8 cellular contexts compared by ENCODE assay signal in genomic region chr15:62482715-62483429, GRCh38.
A peak's percentile ranks its signal among the peaks of the same experiment; 100 is the strongest.
DNase-seq lines count a peak whose midpoint lies in the region; ATAC-seq and TF ChIP-seq lines count a peak whose summit lies in the region.

No MANE protein-coding gene starts in this region.

- no peaks in the 10 kb centered on the region for H3K36me3 Mint-ChIP-seq in T-cell

- H3K4me1 Mint-ChIP-seq in T-cell, result no peaks in the 10 kb centered on the region

- CTCF ChIA-PET in T-cell (lab: Charles Lee), result no interaction called here

- H3K27ac Mint-ChIP-seq in T-cell, result no peak overlapping the region

- no peaks in the 10 kb centered on the region for H3K9me3 Mint-ChIP-seq in T-cell

- peaks cover 4 to 10% of the 10 kb centered on the region in 2 donors for H3K27me3 Mint-ChIP-seq in T-cell

- H3K4me3 ChIP-seq in choroid plexus epithelial cell (ENCODE audit: low read depth, low read length), result no peak overlapping the region

- H3K4me3 Mint-ChIP-seq in T-cell, result no peak overlapping the region

- peak; percentile 51 for TF ChIP-seq CTCF in choroid plexus epithelial cell (conservative IDR thresholded peaks at IDR 0.05; ENCODE audit: low read depth, low read length)

- POLR2A ChIA-PET in T-cell (lab: Charles Lee), result no interaction called here

- ATAC-seq in GM21619 (IDR thresholded peaks at IDR 0.05; ENCODE audit: unreplicated experiment), result peak; percentile 77
- no peak for ATAC-seq in T-cell (replicated peaks in 1 of 4)
- no peak for ATAC-seq in HG03025 (IDR thresholded peaks at IDR 0.05; ENCODE audit: low FRiP score, unreplicated experiment)

- peak; percentile 90 for DNase-seq in EH (ENCODE audit: low read depth)
- peak; percentile 65 for DNase-seq in NAMALWA (ENCODE audit: low spot score)
- peak; percentile 47 for DNase-seq in choroid plexus epithelial cell (ENCODE audit: low read depth)
- peak; percentile 2 to 22 for DNase-seq in stimulated activated CD8-positive, alpha-beta memory T cell treated with anti-CD3 and anti-CD28 coated beads, Interleukin-15, amount 100 ng/mL, for 48 hours (ENCODE audit: low read depth in 2 of 2)
- DNase-seq in T-cell, result no peak
- DNase-seq in NCI-H2107 treated with DMSO at 0.1 percent for 48 hours (lab: John Stamatoyannopoulos, UW; ENCODE audit: unreplicated experiment), result no peak

Comparison
In these comparisons a context has a peak if more than half of its experiments do, and no peak if none do; other contexts are left out.
1. DNase-seq: peak in EH (single experiment), NAMALWA (single experiment), choroid plexus epithelial cell (single experiment) and stimulated activated CD8-positive, alpha-beta memory T cell treated with anti-CD3 and anti-CD28 coated beads, Interleukin-15, amount 100 ng/mL, for 48 hours (2 of 2); none in T-cell (0 of 34) and NCI-H2107 treated with DMSO at 0.1 percent for 48 hours (single experiment).